Comparison of ENCODE assay signal across 7 cellular contexts in the genomic region with DNA sequence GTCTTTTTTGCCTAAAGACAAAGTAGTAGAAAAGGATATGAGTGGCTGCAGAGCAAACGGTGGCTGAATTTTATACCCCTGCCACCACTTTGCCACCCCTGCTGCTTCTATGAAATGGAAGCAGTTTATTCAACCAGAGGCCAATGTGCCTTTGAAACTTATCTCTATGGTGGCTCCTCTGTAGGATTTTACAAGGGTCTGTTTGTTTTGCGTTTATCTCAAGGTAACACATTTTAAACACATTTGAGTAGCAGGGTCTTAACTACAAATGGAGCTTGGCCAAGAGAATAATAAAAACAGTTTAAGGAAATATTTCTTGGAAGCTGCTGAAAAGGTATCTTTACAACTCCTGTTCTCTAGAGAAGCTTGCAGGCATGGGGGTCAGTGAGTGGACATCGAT. TPM values are rescaled to one million over a fixed set of nuclear protein-coding genes. Genes with fewer than 3 reads are reported as not detected.
"Had no signal": no experiment of that assay in that cellular context is flagged by ENCODE, and none has a peak within 500 bp of the region (broad histone marks: within the 10 kb centered on the region; RNA-seq: fewer than 3 reads in every experiment).

No MANE protein-coding gene starts in this region.

- H3K4me3 Mint-ChIP-seq: GM23338, H9 had no signal

- H3K4me3 ChIP-seq: GM23338 had no signal

- H3K9me3 Mint-ChIP-seq: H9 had no signal

- DNase-seq: HCEC 1CT, IMR-90, KBM-7 had no signal

- H3K4me2 ChIP-seq: GM23338 had no signal

- H2AFZ ChIP-seq: GM23338 had no signal

- H3K27ac Mint-ChIP-seq: GM23338 had no signal

- ATAC-seq: GM23338 had no signal

RNA-seq across cellular contexts. Expression of gene ALLC, which starts 6.1 kb away (rescaled TPM):
- total RNA-seq: GM23338, H1, H9, HT-29, IMR-90 had no signal

RNA-seq across cellular contexts. Expression of gene DCDC2C, which starts 39.3 kb away (rescaled TPM):
- total RNA-seq: GM23338, H1, H9, HT-29, IMR-90 had no signal
